ENCODE assay signal across 8 cellular contexts in genomic region chr1:32965251-32965643, GRCh38. TPM values are rescaled to one million over a fixed set of nuclear protein-coding genes. Genes with fewer than 3 reads are reported as not detected.
DNase-seq lines count a peak whose midpoint lies in the region; ATAC-seq and TF ChIP-seq lines count a peak whose summit lies in the region.

No MANE protein-coding gene starts in this region.

- H3K4me1 ChIP-seq in A673 (ENCODE audit: insufficient read depth, low read length, poor library complexity, severe bottlenecking) (peaks cover 10% of the 10 kb centered on the region), muscle layer of colon (ENCODE audit: insufficient read depth, low read length) (peaks cover 27% of the 10 kb centered on the region)

- no peak for TF ChIP-seq CTCF in A673 (conservative IDR thresholded peaks at IDR 0.05; ENCODE audit: low read depth, low read length)
- TF ChIP-seq CTCF in brain microvascular endothelial cell (IDR thresholded peaks at IDR 0.05; ENCODE audit: low read depth, low read length, missing control alignments): no peak

- H3K4me3 ChIP-seq in A673 (ENCODE audit: low read depth, low read length, poor library complexity, severe bottlenecking) (peak overlapping the region; percentile 93), brain microvascular endothelial cell (ENCODE audit: low read depth, low read length) (peak overlapping the region; percentile 60), muscle layer of colon (ENCODE audit: low read depth in 1 of 2, low read length in 2 of 2) (peak overlapping the region; percentile 37 to 39)

- in situ Hi-C loops in brain microvascular endothelial cell (cut with HindIII; ENCODE audit: low pct_ligation_motif_present, low sequenced_read_pairs): no loop called here

- peak overlapping the region; percentile 81 to 94 (median 91) for H3K4me3 Mint-ChIP-seq in IgD-negative memory B cell

- POLR2A ChIA-PET in A673 (lab: Charles Lee; ENCODE audit: low non-redundant PET): no interaction called here

- CTCF ChIA-PET in A673 (lab: Charles Lee): interaction anchor here (0.9 kb wide), 1 partner anchor 32 kb away, joined by 3 read pairs; no protein-coding TSS in a partner anchor

- intact Hi-C loops in A673 (cut with micrococcal nuclease; ENCODE audit: unreplicated experiment): no loop called here

- H3K36me3 ChIP-seq in A673 (ENCODE audit: insufficient read depth, low read length, poor library complexity, severe bottlenecking): no peaks in the 10 kb centered on the region
- no peaks in the 10 kb centered on the region for H3K36me3 ChIP-seq in brain microvascular endothelial cell (replicated peaks)
- no peaks in the 10 kb centered on the region for H3K36me3 ChIP-seq in muscle layer of colon (ENCODE audit: insufficient read depth, low read length)

- no TSS peak for BruUV-seq in A673 (replicated peaks; lab: Mats Ljungman, UMichigan)

- no peak overlapping the region for H3K9ac ChIP-seq in muscle layer of colon (ENCODE audit: low read length)

- peak overlapping the region; percentile 89 to 93 (median 90) for H3K27ac Mint-ChIP-seq in IgD-negative memory B cell

- H3K36me3 Mint-ChIP-seq in IgD-negative memory B cell: no peaks in the 10 kb centered on the region

- peaks cover 25 to 27% (median 25%) of the 10 kb centered on the region in 3 donors for H3K4me1 Mint-ChIP-seq in IgD-negative memory B cell

- no peaks in the 10 kb centered on the region for H3K27me3 Mint-ChIP-seq in IgD-negative memory B cell

- H3K27me3 ChIP-seq in A673 (replicated peaks; ENCODE audit: insufficient read depth, low read depth, low read length, poor library complexity) (no peaks in the 10 kb centered on the region), brain microvascular endothelial cell (replicated peaks) (no peaks in the 10 kb centered on the region), muscle layer of colon (ENCODE audit: control insufficient read depth in 1 of 2, insufficient read depth in 2 of 2, low read length in 2 of 2) (no peaks in the 10 kb centered on the region)

- no peaks in the 10 kb centered on the region for H3K9me3 ChIP-seq in A673 (ENCODE audit: low read depth, low read length, poor library complexity, severe bottlenecking)
- H3K9me3 ChIP-seq in muscle layer of colon (ENCODE audit: low read length): no peaks in the 10 kb centered on the region

- H3K27ac ChIP-seq in A673 (ENCODE audit: low read depth, low read length, poor library complexity, severe bottlenecking) (no peak overlapping the region), brain microvascular endothelial cell (peak overlapping the region; percentile 15), muscle layer of colon (ENCODE audit: low read depth, low read length) (peak overlapping the region; percentile 73)

- H3K9me3 Mint-ChIP-seq in IgD-negative memory B cell: no peaks in the 10 kb centered on the region

- no peak for ATAC-seq in GM21619 (IDR thresholded peaks at IDR 0.05; ENCODE audit: unreplicated experiment)
- no peak for ATAC-seq in GM21825 (IDR thresholded peaks at IDR 0.05; ENCODE audit: unreplicated experiment)

- DNase-seq in A673 (ENCODE audit: low spot score): no peak
- no peak for DNase-seq in brain microvascular endothelial cell
- no peak for DNase-seq in DMS114 treated with DMSO at 0.1 percent for 48 hours (lab: John Stamatoyannopoulos, UW; ENCODE audit: unreplicated experiment)
- no peak for DNase-seq in cerebellar cortex (ENCODE audit: low spot score)

RNA-seq across cellular contexts. Expression of gene RNF19B, which starts 0.6 kb away (rescaled TPM):
- 14.3 and 14.5 TPM in 2 replicates for total RNA-seq in A673 (2021)
- polyA plus RNA-seq in IgD-negative memory B cell: 2.6 TPM

Comparison
In these comparisons a context has a peak if more than half of its experiments do, and no peak if none do; other contexts are left out.
1. H3K4me3 ChIP-seq: peak in every context shown above with its lines; median percentile 93 in A673; 60 in brain microvascular endothelial cell; 38 in muscle layer of colon.